ENCODE assay signal across 7 cellular contexts in the genomic region with DNA sequence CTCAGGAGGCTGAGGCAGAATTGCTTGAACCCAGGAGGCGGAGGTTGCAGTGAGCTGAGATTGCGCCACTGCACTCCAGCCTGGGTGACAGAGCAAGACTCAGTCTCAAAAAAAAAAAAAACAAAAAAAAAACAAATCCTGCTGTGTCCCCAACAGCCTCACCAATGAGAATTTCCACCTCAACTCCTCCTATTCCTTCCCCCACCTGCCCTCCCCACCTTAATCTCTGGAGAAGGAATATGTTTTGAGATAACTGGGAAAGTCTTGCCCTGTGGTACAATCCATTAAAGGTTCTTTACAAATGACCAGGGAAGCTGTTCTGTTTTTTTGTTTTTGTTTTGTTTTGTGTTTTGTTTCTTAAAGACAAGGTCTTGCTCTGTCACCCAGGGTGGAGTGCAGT. TPM values are rescaled to one million over a fixed set of nuclear protein-coding genes. Genes with fewer than 3 reads are reported as not detected.
"Had no signal": no experiment of that assay in that cellular context is flagged by ENCODE, and none has a peak within 500 bp of the region (broad histone marks: within the 10 kb centered on the region; RNA-seq: fewer than 3 reads in every experiment).

No MANE protein-coding gene starts in this region.

RNA-seq across cellular contexts. Expression of gene SLC52A1, which starts 5.1 kb away (rescaled TPM):
- total RNA-seq: glomerular endothelial cell, neural crest cell, occipital lobe, psoas muscle, sigmoid colon had no signal
- polyA plus RNA-seq: heart right ventricle; naive thymus-derived CD8-positive, alpha-beta T cell had no signal
